22 cellular contexts compared by ENCODE assay signal in genomic region chr17:74165811-74166365, GRCh38.
"Had no signal": no experiment of that assay in that cellular context is flagged by ENCODE, and none has a peak within 500 bp of the region (broad histone marks: within the 10 kb centered on the region; RNA-seq: fewer than 3 reads in every experiment).

No MANE protein-coding gene starts in this region.

- ATAC-seq: activated T-cell treated with anti-CD3 and anti-CD28 coated beads, Interleukin-2, amount 50 U/mL, for 4 hours; left ventricle myocardium superior; natural killer cell; stimulated activated naive CD8-positive, alpha-beta T cell treated with anti-CD3 and anti-CD28 coated beads, Interleukin-15, Interleukin-2, amounts not matched to agents 100 U/mL and 50 U/mL, for 24 hours; T-cell had no signal

- H3K27ac Mint-ChIP-seq: activated naive CD8-positive, alpha-beta T cell treated with anti-CD3 and anti-CD28 coated beads for 36 hours; activated T-helper 2 cell treated with anti-CD3 and anti-CD28 coated beads, Interferon-gamma antibody, Interleukin-2, Interleukin-4, amounts not matched to agents 10 μg/mL and 5 μg/mL and 100 μg/mL, durations not matched to agents 14 hours and 24 hours and 36 hours; immature natural killer cell; natural killer cell; T-cell had no signal

- H3K4me3 ChIP-seq: hepatocyte, prostate gland, right atrium auricular region had no signal

- DNase-seq: activated CD4-positive, alpha-beta T cell treated with anti-CD3 and anti-CD28 coated beads for 1 hour; activated CD4-positive, alpha-beta T cell treated with anti-CD3 and anti-CD28 coated beads, Interleukin-2, amount 50 U/mL, for 1 hour; activated CD8-positive, alpha-beta memory T cell treated with anti-CD3 and anti-CD28 coated beads, Interleukin-2, amount 50 U/mL, for 48 hours; activated naive CD4-positive, alpha-beta T cell treated with Interleukin-2 at 50 U/mL for 16 hours; activated naive CD8-positive, alpha-beta T cell treated with anti-CD3 and anti-CD28 coated beads for 36 hours; activated T-cell treated with anti-CD3 and anti-CD28 coated beads, Interleukin-2, amount 50 U/mL, for 4 hours; cortex of kidney; effector CD4-positive, alpha-beta T cell; erythroblast; foreskin fibroblast; immature natural killer cell; left ventricle myocardium superior; mammary epithelial cell; midbrain; natural killer cell; stimulated activated CD4-positive, alpha-beta T cell treated with anti-CD3 and anti-CD28 coated beads, Interleukin-4, amount 100 ng/mL, for 24 hours; stimulated activated naive CD8-positive, alpha-beta T cell treated with anti-CD3 and anti-CD28 coated beads, Interleukin-15, Interleukin-2, amounts not matched to agents 100 U/mL and 50 U/mL, for 24 hours; T-cell had no signal

- H3K9me3 Mint-ChIP-seq: activated naive CD8-positive, alpha-beta T cell treated with anti-CD3 and anti-CD28 coated beads for 36 hours; activated T-cell treated with anti-CD3 and anti-CD28 coated beads, Interleukin-2, amount 50 U/mL, for 4 hours; activated T-helper 2 cell treated with anti-CD3 and anti-CD28 coated beads, Interferon-gamma antibody, Interleukin-2, Interleukin-4, amounts not matched to agents 10 μg/mL and 5 μg/mL and 100 μg/mL, durations not matched to agents 14 hours and 24 hours and 36 hours; immature natural killer cell; natural killer cell; T-cell had no signal

- H3K36me3 ChIP-seq: prostate gland, right atrium auricular region had no signal

- H3K36me3 Mint-ChIP-seq: activated naive CD8-positive, alpha-beta T cell treated with anti-CD3 and anti-CD28 coated beads for 36 hours; immature natural killer cell; natural killer cell; T-cell had no signal

- H3K27ac ChIP-seq: hepatocyte, prostate gland, right atrium auricular region had no signal

- H3K4me1 Mint-ChIP-seq: activated naive CD8-positive, alpha-beta T cell treated with anti-CD3 and anti-CD28 coated beads for 36 hours; immature natural killer cell; natural killer cell; T-cell had no signal

- H3K4me3 Mint-ChIP-seq: activated naive CD8-positive, alpha-beta T cell treated with anti-CD3 and anti-CD28 coated beads for 36 hours; activated T-cell treated with anti-CD3 and anti-CD28 coated beads, Interleukin-2, amount 50 U/mL, for 4 hours; immature natural killer cell; natural killer cell; T-cell had no signal

- H3K4me1 ChIP-seq: prostate gland, right atrium auricular region had no signal

- H3K27me3 ChIP-seq: hepatocyte, right atrium auricular region had no signal

- H3K9me3 ChIP-seq: prostate gland had no signal
